In genomic region chr4:129064717-129065116, GRCh38 we compare ENCODE assay signal across 17 cellular contexts. TPM values are rescaled to one million over a fixed set of nuclear protein-coding genes. Genes with fewer than 3 reads are reported as not detected.
DNase-seq lines count a peak whose midpoint lies in the region; ATAC-seq and TF ChIP-seq lines count a peak whose summit lies in the region.
"Had no signal": no experiment of that assay in that cellular context is flagged by ENCODE, and none has a peak within 500 bp of the region (broad histone marks: within the 10 kb centered on the region; RNA-seq: fewer than 3 reads in every experiment).

No MANE protein-coding gene starts in this region.

- H3K36me3 ChIP-seq in vagina: peaks cover 0 to 4% of the 10 kb centered on the region in 2 donors
- H3K36me3 ChIP-seq: MG63 had no signal

- H3K9me3 ChIP-seq in vagina: peaks cover 34% of the 10 kb centered on the region
- H3K9me3 ChIP-seq: testis had no signal

- no peak for TF ChIP-seq POLR2A in vagina (IDR thresholded peaks at IDR 0.05)

- H3K27me3 ChIP-seq in vagina: no peaks in the 10 kb centered on the region
- H3K27me3 ChIP-seq: MG63, testis had no signal

- H3K4me3 ChIP-seq in AG09309 (ENCODE audit: control insufficient read depth, low read depth, low read length) (no peak overlapping the region), HFF-Myc (replicated peaks; ENCODE audit: low read depth, low read length) (no peak overlapping the region), astrocyte of the spinal cord (ENCODE audit: low read depth, low read length) (no peak overlapping the region), foreskin fibroblast (ENCODE audit: low read depth in 1 of 2, low read length in 2 of 2) (no peak overlapping the region), vagina (no peak overlapping the region)
- H3K4me3 ChIP-seq: MG63, smooth muscle cell, testis had no signal

- no peak overlapping the region for H3K27ac ChIP-seq in vagina
- H3K27ac ChIP-seq: testis had no signal

- in situ Hi-C loops in astrocyte of the spinal cord (cut with HindIII; ENCODE audit: low sequenced_read_pairs): no loop called here

- TF ChIP-seq CTCF in AG09309 (IDR thresholded peaks at IDR 0.05; ENCODE audit: control insufficient read depth, insufficient read depth, low read depth, low read length, missing control alignments) (no peak), HFF-Myc (IDR thresholded peaks at IDR 0.05; ENCODE audit: low read depth, low read length, missing control alignments) (no peak), astrocyte of the spinal cord (IDR thresholded peaks at IDR 0.05; ENCODE audit: low read depth, low read length) (no peak), foreskin fibroblast (IDR thresholded peaks at IDR 0.05; ENCODE audit: low read depth, low read length) (no peak), vagina (IDR thresholded peaks at IDR 0.05) (no peak)

- ATAC-seq in activated CD4-positive, CD25-positive, alpha-beta regulatory T cell treated with anti-CD3 and anti-CD28 coated beads, Interleukin-2, amount 50 U/mL, for 24 hours: no peak
- no peak for ATAC-seq in HG02885 (IDR thresholded peaks at IDR 0.05; ENCODE audit: poor library complexity, unreplicated experiment)
- ATAC-seq: activated CD8-positive, alpha-beta T cell treated with anti-CD3 and anti-CD28 coated beads, Interleukin-2, amount 10 ng/mL, durations not matched to agents 7 days and 5 days; naive thymus-derived CD4-positive, alpha-beta T cell had no signal

- intact Hi-C loops in vagina (cut with DNase I): no loop called here

- no peaks in the 10 kb centered on the region for H3K4me1 ChIP-seq in vagina
- H3K4me1 ChIP-seq: testis had no signal

- DNase-seq in AG09309 (ENCODE audit: low read depth): peak; percentile 20
- peak; percentile 22 for DNase-seq in HFF-Myc (ENCODE audit: extremely low read depth, low read depth)
- peak; percentile 81 for DNase-seq in astrocyte of the spinal cord (ENCODE audit: low read depth, low spot score)
- DNase-seq in foreskin fibroblast: peak; percentile 29 to 65
- no peak for DNase-seq in vagina (ENCODE audit: extremely low spot score in 2 of 2)
- no peak for DNase-seq in GM19238 (ENCODE audit: insufficient read length, low spot score)
- DNase-seq: activated CD8-positive, alpha-beta T cell treated with anti-CD3 and anti-CD28 coated beads, Interleukin-2, amount 10 ng/mL, durations not matched to agents 7 days and 5 days; glutamatergic neuron; MG63; naive thymus-derived CD4-positive, alpha-beta T cell; NCI-H187 treated with DMSO at 0.1 percent for 48 hours; NCI-H446 treated with DMSO at 0.1 percent for 48 hours; T-helper 1 cell; testis had no signal

RNA-seq across cellular contexts. Expression of gene SCLT1, which starts 28.6 kb away (rescaled TPM):
- total RNA-seq in vagina: 18.9 TPM

RNA-seq across cellular contexts. Expression of gene C4orf33, which starts 31.2 kb away (rescaled TPM):
- 8.8 TPM for total RNA-seq in vagina

Comparison
In these comparisons a context has a peak if more than half of its experiments do, and no peak if none do; other contexts are left out.
1. DNase-seq: peak in AG09309 (single experiment), HFF-Myc (single experiment), astrocyte of the spinal cord (single experiment) and foreskin fibroblast (2 of 2); none in vagina (0 of 2) and GM19238 (single experiment).